ENCODE assay signal across 8 cellular contexts in genomic region chr17:78173025-78173715, GRCh38. TPM values are rescaled to one million over a fixed set of nuclear protein-coding genes. Genes with fewer than 3 reads are reported as not detected.
A peak's percentile ranks its signal among the peaks of the same experiment; 100 is the strongest.
DNase-seq lines count a peak whose midpoint lies in the region; ATAC-seq and TF ChIP-seq lines count a peak whose summit lies in the region.

No MANE protein-coding gene starts in this region.

- peak overlapping the region; percentile 56 to 68 for H3K9ac ChIP-seq in colonic mucosa (ENCODE audit: low read depth in 2 of 2, low read length in 2 of 2)

- 23 to 46% (median 33%) methylated on average over 11 of the region's 11 CpGs for WGBS in ovary, 3 donors

- H3K4me3 ChIP-seq in colonic mucosa (no peak overlapping the region), ovary (no peak overlapping the region), foreskin fibroblast (ENCODE audit: low read depth in 1 of 2, low read length in 2 of 2) (no peak overlapping the region)

- peak; percentile 78 for DNase-seq in GM13976 (ENCODE audit: low spot score)
- DNase-seq in colonic mucosa = peak; percentile 45
- peak in 2 of 5 donors; percentile 46 to 58 for DNase-seq in ovary
- DNase-seq in GM19240 (ENCODE audit: insufficient read length, low spot score) = no peak
- no peak for DNase-seq in foreskin fibroblast
- DNase-seq in NCI-H2081 treated with DMSO at 0.1 percent for 48 hours (lab: John Stamatoyannopoulos, UW) = no peak

- in situ Hi-C loops in GM13976 (cut with MboI; ENCODE audit: low sequenced_read_pairs, unreplicated experiment) = no loop called here

- no peaks in the 10 kb centered on the region for H3K27me3 ChIP-seq in colonic mucosa
- H3K27me3 ChIP-seq in ovary = no peaks in the 10 kb centered on the region

- H3K27ac ChIP-seq in colonic mucosa (peak overlapping the region; percentile 88), ovary (peak overlapping the region; percentile 64 to 77)

- H3K36me3 ChIP-seq in colonic mucosa (no peaks in the 10 kb centered on the region), ovary (no peaks in the 10 kb centered on the region)

- H3K4me1 ChIP-seq in colonic mucosa (peaks cover 71% of the 10 kb centered on the region), ovary (ENCODE audit: insufficient read depth) (peaks cover 20% of the 10 kb centered on the region)

- no peak for TF ChIP-seq POLR2A in ovary (IDR thresholded peaks at IDR 0.05)

- H3K9me3 ChIP-seq in colonic mucosa (no peaks in the 10 kb centered on the region), ovary (no peaks in the 10 kb centered on the region)

- intact Hi-C loops in colonic mucosa (cut with DNase I) (loop anchor here (5.0 kb wide), 1 partner anchor 46 kb away; the partner anchor contains the start of gene TMC6), ovary (cut with DNase I) (no loop called here)

- ATAC-seq in HG03521 (IDR thresholded peaks at IDR 0.05; ENCODE audit: unreplicated experiment) (peak; percentile 33), HG03378 (IDR thresholded peaks at IDR 0.05; ENCODE audit: unreplicated experiment) (no peak)

- TF ChIP-seq CTCF in GM13976 (IDR thresholded peaks at IDR 0.05; ENCODE audit: borderline replicate concordance, control extremely low read depth, extremely low read depth, insufficient read depth, missing control alignments) (no peak), colonic mucosa (IDR thresholded peaks at IDR 0.05) (no peak), ovary (IDR thresholded peaks at IDR 0.05) (no peak), foreskin fibroblast (IDR thresholded peaks at IDR 0.05; ENCODE audit: low read depth, low read length) (no peak)

- no peak for TF ChIP-seq EP300 in ovary (IDR thresholded peaks at IDR 0.05)

RNA-seq across cellular contexts. Expression of gene SYNGR2, which starts 4.8 kb away (rescaled TPM):
- 100 to 1,000 TPM; 256 to 395 TPM for total RNA-seq in colonic mucosa
- total RNA-seq in ovary = 10 to 100 TPM; 25.2 to 88.7 (median 45.8) TPM
- 10 to 100 TPM; 11.9 to 51.5 TPM for polyA plus RNA-seq in ovary

RNA-seq across cellular contexts. Expression of gene TK1, which starts 13.7 kb away (rescaled TPM):
- total RNA-seq in colonic mucosa = 100 to 1,000 TPM in 1 of 2 donors, 10 to 100 TPM in 1; 37.7 to 135 TPM
- 1 to 10 TPM in 4 of 7 donors, under 1 TPM in 3; 0.35 to 4.9 (median 1.4) TPM for total RNA-seq in ovary
- polyA plus RNA-seq in ovary = 1 to 10 TPM in 1 of 2 donors, under 1 TPM in 1; 0.65 to 1.4 TPM

RNA-seq across cellular contexts. Expression of gene AFMID, which starts 14.0 kb away (rescaled TPM):
- total RNA-seq in colonic mucosa (10 to 100 TPM; 30.6 to 33.3 TPM), ovary (10 to 100 TPM; 32.4 to 69.5 (median 38.5) TPM)
- 10 to 100 TPM; 42.9 to 45.3 TPM for polyA plus RNA-seq in ovary

RNA-seq across cellular contexts. Expression of gene C17orf99, which starts 27.0 kb away (rescaled TPM):
- under 1 TPM in 1 of 2 donors, not detected in 1; 0.20 TPM for total RNA-seq in colonic mucosa
- total RNA-seq in ovary = 1 to 10 TPM in 1 of 7 donors, under 1 TPM in 1, not detected in 5; 0.10 to 1.8 TPM
- polyA plus RNA-seq in ovary = under 1 TPM in 1 of 2 donors, not detected in 1; 0.11 TPM

RNA-seq across cellular contexts. Expression of gene BIRC5, which starts 40.9 kb away (rescaled TPM):
- total RNA-seq in colonic mucosa (10 to 100 TPM; 15.2 to 77.1 TPM), ovary (1 to 10 TPM in 2 of 7 donors, under 1 TPM in 3, not detected in 2; 0.11 to 1.4 (median 0.24) TPM)
- 1 to 10 TPM in 1 of 2 donors, under 1 TPM in 1; 0.73 to 1.4 TPM for polyA plus RNA-seq in ovary

Comparison
In these comparisons a context has a peak if more than half of its experiments do, and no peak if none do; other contexts are left out.
1. DNase-seq: peak in GM13976 (single experiment) and colonic mucosa (single experiment); none in GM19240 (single experiment), foreskin fibroblast (0 of 2) and NCI-H2081 treated with DMSO at 0.1 percent for 48 hours (single experiment).
2. RNA of gene TK1, which starts 13.7 kb away (total RNA-seq): 37.7 to 135 TPM in colonic mucosa; 0.35 to 4.9 TPM in ovary; every median in the first group is over 4 times any median in the second.